Comparison of ENCODE assay signal across 11 cellular contexts in the genomic region with DNA sequence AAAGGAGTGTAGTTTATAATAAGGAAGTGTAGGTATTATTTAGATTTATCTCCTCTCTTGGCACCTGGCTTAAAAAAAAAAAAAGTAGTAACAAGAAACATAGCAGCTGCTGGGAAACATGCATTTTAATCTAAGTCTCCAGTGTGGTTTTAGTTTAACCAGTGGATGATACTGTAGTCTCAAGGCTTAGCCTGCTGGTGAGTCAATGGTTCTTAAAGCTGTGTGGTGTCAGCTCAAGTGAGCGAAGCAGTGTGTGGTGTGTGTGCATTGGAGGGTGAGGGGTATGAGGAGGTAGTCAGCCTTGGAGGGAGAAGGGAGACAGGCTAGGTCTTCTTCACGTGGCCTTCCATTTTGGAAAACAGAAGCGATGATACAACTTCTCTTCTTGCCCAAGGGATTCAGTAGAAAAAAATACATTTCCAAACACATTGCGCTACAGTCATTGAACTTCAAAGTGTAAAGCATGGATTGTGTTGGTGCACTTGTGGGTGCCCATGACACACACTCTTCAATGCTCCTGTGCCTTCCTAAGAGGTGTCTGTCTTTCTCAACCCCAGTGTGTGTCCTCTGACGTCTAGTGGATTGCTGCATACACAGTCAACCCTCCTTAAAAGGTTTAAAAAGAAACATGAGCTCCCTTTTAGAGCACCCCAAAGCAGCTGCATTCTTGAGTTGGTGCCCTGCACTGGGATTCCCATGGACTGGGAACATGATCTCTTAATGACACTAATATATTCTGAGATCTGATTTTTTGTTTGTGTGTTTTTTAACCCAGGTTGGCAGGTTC. TPM values are rescaled to one million over a fixed set of nuclear protein-coding genes. Genes with fewer than 3 reads are reported as not detected.
DNase-seq lines count a peak whose midpoint lies in the region; ATAC-seq and TF ChIP-seq lines count a peak whose summit lies in the region.
"Had no signal": no experiment of that assay in that cellular context is flagged by ENCODE, and none has a peak within 500 bp of the region (broad histone marks: within the 10 kb centered on the region; RNA-seq: fewer than 3 reads in every experiment).

No MANE protein-coding gene starts in this region.

- H3K36me3 ChIP-seq in heart left ventricle (no peaks in the 10 kb centered on the region), mucosa of rectum (ENCODE audit: control insufficient read depth in 2 of 2, insufficient read depth in 2 of 2, low read length in 2 of 2) (no peaks in the 10 kb centered on the region), aorta (ENCODE audit: control insufficient read depth in 1 of 2, insufficient read depth in 2 of 2, low read length in 1 of 2) (no peaks in the 10 kb centered on the region), upper lobe of left lung (peaks cover 0 to 41% (median 7%) of the 10 kb centered on the region in 4 donors)
- H3K36me3 ChIP-seq: BE2C had no signal

- TF ChIP-seq EP300 in upper lobe of left lung (IDR thresholded peaks at IDR 0.05): no peak

- DNase-seq in heart left ventricle (no peak), cardiac septum (ENCODE audit: low spot score) (no peak), amniotic epithelial cell (ENCODE audit: low read depth) (peak; percentile 96), aorta (no peak), upper lobe of left lung (no peak)
- no peak for DNase-seq in activated CD4-positive, alpha-beta T cell treated with anti-CD3 and anti-CD28 coated beads, Interleukin-2, amount 50 U/mL, for 1 hour
- DNase-seq: BE2C, H7, KG1 had no signal

- no peak for TF ChIP-seq POLR2A in heart left ventricle (IDR thresholded peaks at IDR 0.05)
- no peak for TF ChIP-seq POLR2A in upper lobe of left lung (IDR thresholded peaks at IDR 0.05)

- H3K27ac ChIP-seq in heart left ventricle (peak overlapping the region in 2 of 12 donors; percentile 18 to 26), mucosa of rectum (ENCODE audit: low read depth in 2 of 2, low read length in 2 of 2) (peak overlapping the region; percentile 24 to 64), aorta (ENCODE audit: low read depth in 1 of 2, low read length in 2 of 2) (no peak overlapping the region), upper lobe of left lung (peak overlapping the region in 2 of 4 donors; percentile 32 to 36)

- H3K27me3 ChIP-seq in heart left ventricle: no peaks in the 10 kb centered on the region
- H3K27me3 ChIP-seq in mucosa of rectum (ENCODE audit: control insufficient read depth in 2 of 2, insufficient read depth in 2 of 2, low read length in 2 of 2): no peaks in the 10 kb centered on the region
- H3K27me3 ChIP-seq in aorta (ENCODE audit: control insufficient read depth in 1 of 2, insufficient read depth in 2 of 2, low read length in 1 of 2): no peaks in the 10 kb centered on the region
- no peaks in the 10 kb centered on the region for H3K27me3 ChIP-seq in upper lobe of left lung

- ATAC-seq in heart left ventricle (peak in 3 of 4 donors; percentile 24 to 35 (median 35)), aorta (ENCODE audit: low FRiP score) (peak; percentile 22), upper lobe of left lung (ENCODE audit: low FRiP score in 2 of 2) (no peak), HG02763 (IDR thresholded peaks at IDR 0.05; ENCODE audit: unreplicated experiment) (no peak)

- intact Hi-C loops in heart left ventricle (cut with DNase I): no loop called here
- intact Hi-C loops in cardiac septum (cut with DNase I): no loop called here
- intact Hi-C loops in aorta (cut with DNase I): no loop called here

- no peak overlapping the region for H3K4me3 ChIP-seq in heart left ventricle
- H3K4me3 ChIP-seq in mucosa of rectum (ENCODE audit: low read length in 2 of 2): no peak overlapping the region
- no peak overlapping the region for H3K4me3 ChIP-seq in aorta (ENCODE audit: low read length in 2 of 2)
- no peak overlapping the region for H3K4me3 ChIP-seq in upper lobe of left lung

- H3K4me1 ChIP-seq in heart left ventricle: peaks cover 10 to 100% (median 64%) of the 10 kb centered on the region in 12 donors
- peaks cover 7 to 10% of the 10 kb centered on the region in 2 donors for H3K4me1 ChIP-seq in mucosa of rectum (ENCODE audit: control insufficient read depth in 2 of 2, insufficient read depth in 2 of 2, low read length in 2 of 2)
- H3K4me1 ChIP-seq in aorta (ENCODE audit: control insufficient read depth in 1 of 2, insufficient read depth in 2 of 2, low read length in 2 of 2): peaks cover 10 to 13% of the 10 kb centered on the region in 2 donors
- peaks cover 81 to 99% (median 83%) of the 10 kb centered on the region in 4 donors for H3K4me1 ChIP-seq in upper lobe of left lung
- H3K4me1 ChIP-seq: BE2C had no signal

- TF ChIP-seq CTCF in heart left ventricle (IDR thresholded peaks at IDR 0.05) (no peak), upper lobe of left lung (IDR thresholded peaks at IDR 0.05) (no peak)

- WGBS in heart left ventricle, 4 donors: 78 to 87% (median 83%) methylated on average over 5 of the region's 5 CpGs
- 73 to 78% methylated on average over 5 of the region's 5 CpGs for WGBS in aorta, 2 donors
- 70 to 82% methylated on average over 5 of the region's 5 CpGs for whole genome bisulfite sequencing in upper lobe of left lung, 2 donors

- H3K9ac ChIP-seq in mucosa of rectum (ENCODE audit: low read depth in 1 of 2, low read length in 2 of 2): peak overlapping the region in 1 of 2 donors; percentile 11

- no peaks in the 10 kb centered on the region for H3K9me3 ChIP-seq in heart left ventricle
- H3K9me3 ChIP-seq in mucosa of rectum (ENCODE audit: control insufficient read depth in 2 of 2, low read length in 2 of 2): no peaks in the 10 kb centered on the region
- H3K9me3 ChIP-seq in aorta (ENCODE audit: control insufficient read depth, low read length): no peaks in the 10 kb centered on the region
- H3K9me3 ChIP-seq in upper lobe of left lung: no peaks in the 10 kb centered on the region
- H3K9me3 ChIP-seq: BE2C had no signal

RNA-seq across cellular contexts. Expression of a gene that starts 40.1 kb away (rescaled TPM):
- 100 to 1,000 TPM in 2 of 9 donors, 10 to 100 TPM in 7; 15.3 to 130 (median 62.8) TPM for total RNA-seq in heart left ventricle
- 10 to 100 TPM; 44.0 to 86.1 TPM for polyA plus RNA-seq in heart left ventricle
- 25.4 TPM for total RNA-seq in cardiac septum
- total RNA-seq in aorta: 100 to 1,000 TPM in 1 of 2 donors, 10 to 100 TPM in 1; 54.5 to 283 TPM
- 10 to 100 TPM; 32.9 to 94.5 TPM for polyA plus RNA-seq in aorta
- 100 to 1,000 TPM; 110 to 584 (median 179) TPM for total RNA-seq in upper lobe of left lung
- total RNA-seq: H7 had no signal

Comparison
In these comparisons a context has a peak if more than half of its experiments do, and no peak if none do; other contexts are left out.
1. ATAC-seq: peak in heart left ventricle (3 of 4) and aorta (single experiment); none in upper lobe of left lung (0 of 2) and HG02763 (single experiment).
2. H3K27ac ChIP-seq: peak in mucosa of rectum (2 of 2); none in aorta (0 of 2).